Comparison of ENCODE assay signal across 1 cellular context in the genomic region with DNA sequence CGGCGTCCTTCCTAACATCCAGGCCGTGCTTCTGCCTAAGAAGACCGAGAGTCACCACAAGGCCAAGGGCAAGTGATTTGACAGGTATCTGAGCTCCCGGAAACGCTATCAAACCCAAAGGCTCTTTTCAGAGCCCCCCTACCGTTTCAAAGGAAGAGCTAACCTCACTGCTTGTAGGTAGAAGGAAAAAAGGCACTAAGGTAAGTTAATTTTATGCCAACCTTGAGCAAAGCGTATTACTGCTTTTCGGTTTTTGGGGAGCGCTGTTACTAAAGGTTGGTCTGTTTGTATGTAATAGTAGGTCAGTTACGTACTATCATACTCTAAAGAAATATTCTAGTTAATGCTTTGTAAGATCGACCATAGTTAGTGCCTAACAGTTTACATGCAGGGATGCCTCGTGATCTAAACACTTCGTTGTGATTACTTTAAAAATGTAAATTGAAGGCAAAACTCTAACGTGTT.
A peak's percentile ranks its signal among the peaks of the same experiment; 100 is the strongest.
TF ChIP-seq lines count a peak whose summit lies in the region.

No MANE protein-coding gene starts in this region.

TF ChIP-seq in HepG2, 621 proteins besides CTCF, POLR2A, EP300 and RAD21 (continued from another document and continues in another):
- TF ChIP-seq, protein P1, sequence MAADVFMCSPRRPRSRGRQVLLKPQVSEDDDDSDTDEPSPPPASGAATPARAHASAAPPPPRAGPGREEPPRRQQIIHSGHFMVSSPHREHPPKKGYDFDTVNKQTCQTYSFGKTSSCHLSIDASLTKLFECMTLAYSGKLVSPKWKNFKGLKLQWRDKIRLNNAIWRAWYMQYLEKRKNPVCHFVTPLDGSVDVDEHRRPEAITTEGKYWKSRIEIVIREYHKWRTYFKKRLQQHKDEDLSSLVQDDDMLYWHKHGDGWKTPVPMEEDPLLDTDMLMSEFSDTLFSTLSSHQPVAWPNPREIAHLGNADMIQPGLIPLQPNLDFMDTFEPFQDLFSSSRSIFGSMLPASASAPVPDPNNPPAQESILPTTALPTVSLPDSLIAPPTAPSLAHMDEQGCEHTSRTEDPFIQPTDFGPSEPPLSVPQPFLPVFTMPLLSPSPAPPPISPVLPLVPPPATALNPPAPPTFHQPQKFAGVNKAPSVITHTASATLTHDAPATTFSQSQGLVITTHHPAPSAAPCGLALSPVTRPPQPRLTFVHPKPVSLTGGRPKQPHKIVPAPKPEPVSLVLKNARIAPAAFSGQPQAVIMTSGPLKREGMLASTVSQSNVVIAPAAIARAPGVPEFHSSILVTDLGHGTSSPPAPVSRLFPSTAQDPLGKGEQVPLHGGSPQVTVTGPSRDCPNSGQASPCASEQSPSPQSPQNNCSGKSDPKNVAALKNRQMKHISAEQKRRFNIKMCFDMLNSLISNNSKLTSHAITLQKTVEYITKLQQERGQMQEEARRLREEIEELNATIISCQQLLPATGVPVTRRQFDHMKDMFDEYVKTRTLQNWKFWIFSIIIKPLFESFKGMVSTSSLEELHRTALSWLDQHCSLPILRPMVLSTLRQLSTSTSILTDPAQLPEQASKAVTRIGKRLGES (CRISPR knock-in tag; IDR thresholded peaks at IDR 0.05; ENCODE audit: borderline replicate concordance), result no peak
- no peak for TF ChIP-seq NCOR1 (IDR thresholded peaks at IDR 0.05; ENCODE audit: borderline replicate concordance, low read length)
- TF ChIP-seq, protein P2, sequence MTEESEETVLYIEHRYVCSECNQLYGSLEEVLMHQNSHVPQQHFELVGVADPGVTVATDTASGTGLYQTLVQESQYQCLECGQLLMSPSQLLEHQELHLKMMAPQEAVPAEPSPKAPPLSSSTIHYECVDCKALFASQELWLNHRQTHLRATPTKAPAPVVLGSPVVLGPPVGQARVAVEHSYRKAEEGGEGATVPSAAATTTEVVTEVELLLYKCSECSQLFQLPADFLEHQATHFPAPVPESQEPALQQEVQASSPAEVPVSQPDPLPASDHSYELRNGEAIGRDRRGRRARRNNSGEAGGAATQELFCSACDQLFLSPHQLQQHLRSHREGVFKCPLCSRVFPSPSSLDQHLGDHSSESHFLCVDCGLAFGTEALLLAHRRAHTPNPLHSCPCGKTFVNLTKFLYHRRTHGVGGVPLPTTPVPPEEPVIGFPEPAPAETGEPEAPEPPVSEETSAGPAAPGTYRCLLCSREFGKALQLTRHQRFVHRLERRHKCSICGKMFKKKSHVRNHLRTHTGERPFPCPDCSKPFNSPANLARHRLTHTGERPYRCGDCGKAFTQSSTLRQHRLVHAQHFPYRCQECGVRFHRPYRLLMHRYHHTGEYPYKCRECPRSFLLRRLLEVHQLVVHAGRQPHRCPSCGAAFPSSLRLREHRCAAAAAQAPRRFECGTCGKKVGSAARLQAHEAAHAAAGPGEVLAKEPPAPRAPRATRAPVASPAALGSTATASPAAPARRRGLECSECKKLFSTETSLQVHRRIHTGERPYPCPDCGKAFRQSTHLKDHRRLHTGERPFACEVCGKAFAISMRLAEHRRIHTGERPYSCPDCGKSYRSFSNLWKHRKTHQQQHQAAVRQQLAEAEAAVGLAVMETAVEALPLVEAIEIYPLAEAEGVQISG (CRISPR knock-in tag; IDR thresholded peaks at IDR 0.05), result 0 out of 2 replicates have a peak, but pooled peaks have one; percentile 14
- TF ChIP-seq, protein P3, sequence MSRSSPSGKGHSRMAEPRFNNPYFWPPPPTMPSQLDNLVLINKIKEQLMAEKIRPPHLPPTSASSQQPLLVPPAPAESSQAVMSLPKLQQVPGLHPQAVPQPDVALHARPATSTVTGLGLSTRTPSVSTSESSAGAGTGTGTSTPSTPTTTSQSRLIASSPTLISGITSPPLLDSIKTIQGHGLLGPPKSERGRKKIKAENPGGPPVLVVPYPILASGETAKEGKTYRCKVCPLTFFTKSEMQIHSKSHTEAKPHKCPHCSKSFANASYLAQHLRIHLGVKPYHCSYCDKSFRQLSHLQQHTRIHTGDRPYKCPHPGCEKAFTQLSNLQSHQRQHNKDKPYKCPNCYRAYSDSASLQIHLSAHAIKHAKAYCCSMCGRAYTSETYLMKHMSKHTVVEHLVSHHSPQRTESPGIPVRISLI (CRISPR knock-in tag; IDR thresholded peaks at IDR 0.05; ENCODE audit: borderline replicate concordance), result no peak
- TF ChIP-seq, protein P4, sequence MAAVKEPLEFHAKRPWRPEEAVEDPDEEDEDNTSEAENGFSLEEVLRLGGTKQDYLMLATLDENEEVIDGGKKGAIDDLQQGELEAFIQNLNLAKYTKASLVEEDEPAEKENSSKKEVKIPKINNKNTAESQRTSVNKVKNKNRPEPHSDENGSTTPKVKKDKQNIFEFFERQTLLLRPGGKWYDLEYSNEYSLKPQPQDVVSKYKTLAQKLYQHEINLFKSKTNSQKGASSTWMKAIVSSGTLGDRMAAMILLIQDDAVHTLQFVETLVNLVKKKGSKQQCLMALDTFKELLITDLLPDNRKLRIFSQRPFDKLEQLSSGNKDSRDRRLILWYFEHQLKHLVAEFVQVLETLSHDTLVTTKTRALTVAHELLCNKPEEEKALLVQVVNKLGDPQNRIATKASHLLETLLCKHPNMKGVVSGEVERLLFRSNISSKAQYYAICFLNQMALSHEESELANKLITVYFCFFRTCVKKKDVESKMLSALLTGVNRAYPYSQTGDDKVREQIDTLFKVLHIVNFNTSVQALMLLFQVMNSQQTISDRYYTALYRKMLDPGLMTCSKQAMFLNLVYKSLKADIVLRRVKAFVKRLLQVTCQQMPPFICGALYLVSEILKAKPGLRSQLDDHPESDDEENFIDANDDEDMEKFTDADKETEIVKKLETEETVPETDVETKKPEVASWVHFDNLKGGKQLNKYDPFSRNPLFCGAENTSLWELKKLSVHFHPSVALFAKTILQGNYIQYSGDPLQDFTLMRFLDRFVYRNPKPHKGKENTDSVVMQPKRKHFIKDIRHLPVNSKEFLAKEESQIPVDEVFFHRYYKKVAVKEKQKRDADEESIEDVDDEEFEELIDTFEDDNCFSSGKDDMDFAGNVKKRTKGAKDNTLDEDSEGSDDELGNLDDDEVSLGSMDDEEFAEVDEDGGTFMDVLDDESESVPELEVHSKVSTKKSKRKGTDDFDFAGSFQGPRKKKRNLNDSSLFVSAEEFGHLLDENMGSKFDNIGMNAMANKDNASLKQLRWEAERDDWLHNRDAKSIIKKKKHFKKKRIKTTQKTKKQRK (IDR thresholded peaks at IDR 0.05; ENCODE audit: low read length), result no peak
- peak; percentile 94 for TF ChIP-seq SSRP1 (CRISPR knock-in tag; IDR thresholded peaks at IDR 0.05)
- TF ChIP-seq KDM6A (CRISPR knock-in tag; IDR thresholded peaks at IDR 0.05; ENCODE audit: low read depth), result no peak
- TF ChIP-seq ZNF781 (CRISPR knock-in tag; IDR thresholded peaks at IDR 0.05; ENCODE audit: borderline replicate concordance, not compliant biosample characterization), result no peak
- no peak for TF ChIP-seq SETDB1 (CRISPR knock-in tag; IDR thresholded peaks at IDR 0.05; ENCODE audit: borderline replicate concordance)
- TF ChIP-seq ATAD3A (CRISPR knock-in tag; IDR thresholded peaks at IDR 0.05), result no peak
- no peak for TF ChIP-seq RBFOX2 (IDR thresholded peaks at IDR 0.05; ENCODE audit: low read depth, low read length)
- TF ChIP-seq, protein P5, sequence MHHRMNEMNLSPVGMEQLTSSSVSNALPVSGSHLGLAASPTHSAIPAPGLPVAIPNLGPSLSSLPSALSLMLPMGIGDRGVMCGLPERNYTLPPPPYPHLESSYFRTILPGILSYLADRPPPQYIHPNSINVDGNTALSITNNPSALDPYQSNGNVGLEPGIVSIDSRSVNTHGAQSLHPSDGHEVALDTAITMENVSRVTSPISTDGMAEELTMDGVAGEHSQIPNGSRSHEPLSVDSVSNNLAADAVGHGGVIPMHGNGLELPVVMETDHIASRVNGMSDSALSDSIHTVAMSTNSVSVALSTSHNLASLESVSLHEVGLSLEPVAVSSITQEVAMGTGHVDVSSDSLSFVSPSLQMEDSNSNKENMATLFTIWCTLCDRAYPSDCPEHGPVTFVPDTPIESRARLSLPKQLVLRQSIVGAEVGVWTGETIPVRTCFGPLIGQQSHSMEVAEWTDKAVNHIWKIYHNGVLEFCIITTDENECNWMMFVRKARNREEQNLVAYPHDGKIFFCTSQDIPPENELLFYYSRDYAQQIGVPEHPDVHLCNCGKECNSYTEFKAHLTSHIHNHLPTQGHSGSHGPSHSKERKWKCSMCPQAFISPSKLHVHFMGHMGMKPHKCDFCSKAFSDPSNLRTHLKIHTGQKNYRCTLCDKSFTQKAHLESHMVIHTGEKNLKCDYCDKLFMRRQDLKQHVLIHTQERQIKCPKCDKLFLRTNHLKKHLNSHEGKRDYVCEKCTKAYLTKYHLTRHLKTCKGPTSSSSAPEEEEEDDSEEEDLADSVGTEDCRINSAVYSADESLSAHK (CRISPR knock-in tag; IDR thresholded peaks at IDR 0.05; ENCODE audit: borderline replicate concordance), result no peak
- TF ChIP-seq GLI4 (CRISPR knock-in tag; IDR thresholded peaks at IDR 0.05; ENCODE audit: borderline replicate concordance), result 0 out of 2 replicates have a peak, but pooled peaks have one; percentile 62
- TF ChIP-seq PAF1 (CRISPR knock-in tag; IDR thresholded peaks at IDR 0.05), result no peak
- TF ChIP-seq ZNF543 (CRISPR knock-in tag; IDR thresholded peaks at IDR 0.05), result no peak
- peak; percentile 79 for TF ChIP-seq ZNF780A (CRISPR knock-in tag; IDR thresholded peaks at IDR 0.05)
- TF ChIP-seq MED1 (CRISPR knock-in tag; IDR thresholded peaks at IDR 0.05), result no peak
- 0 out of 2 replicates have a peak, but pooled peaks have one; percentile 4 for TF ChIP-seq ELF4 (CRISPR knock-in tag; IDR thresholded peaks at IDR 0.05; ENCODE audit: borderline replicate concordance)
- TF ChIP-seq KDM3A (CRISPR knock-in tag; IDR thresholded peaks at IDR 0.05; ENCODE audit: low read depth), result no peak
- no peak for TF ChIP-seq ZNF430 (CRISPR knock-in tag; IDR thresholded peaks at IDR 0.05)
- no peak for TF ChIP-seq KDM5B (CRISPR knock-in tag; IDR thresholded peaks at IDR 0.05; ENCODE audit: borderline replicate concordance)
- no peak for TF ChIP-seq PHF21A (CRISPR knock-in tag; IDR thresholded peaks at IDR 0.05)
- TF ChIP-seq IKZF4 (CRISPR knock-in tag; IDR thresholded peaks at IDR 0.05; ENCODE audit: borderline replicate concordance, low read depth, not compliant biosample characterization), result no peak
- TF ChIP-seq NR3C1 (CRISPR knock-in tag; IDR thresholded peaks at IDR 0.05), result no peak
- TF ChIP-seq, protein P6, sequence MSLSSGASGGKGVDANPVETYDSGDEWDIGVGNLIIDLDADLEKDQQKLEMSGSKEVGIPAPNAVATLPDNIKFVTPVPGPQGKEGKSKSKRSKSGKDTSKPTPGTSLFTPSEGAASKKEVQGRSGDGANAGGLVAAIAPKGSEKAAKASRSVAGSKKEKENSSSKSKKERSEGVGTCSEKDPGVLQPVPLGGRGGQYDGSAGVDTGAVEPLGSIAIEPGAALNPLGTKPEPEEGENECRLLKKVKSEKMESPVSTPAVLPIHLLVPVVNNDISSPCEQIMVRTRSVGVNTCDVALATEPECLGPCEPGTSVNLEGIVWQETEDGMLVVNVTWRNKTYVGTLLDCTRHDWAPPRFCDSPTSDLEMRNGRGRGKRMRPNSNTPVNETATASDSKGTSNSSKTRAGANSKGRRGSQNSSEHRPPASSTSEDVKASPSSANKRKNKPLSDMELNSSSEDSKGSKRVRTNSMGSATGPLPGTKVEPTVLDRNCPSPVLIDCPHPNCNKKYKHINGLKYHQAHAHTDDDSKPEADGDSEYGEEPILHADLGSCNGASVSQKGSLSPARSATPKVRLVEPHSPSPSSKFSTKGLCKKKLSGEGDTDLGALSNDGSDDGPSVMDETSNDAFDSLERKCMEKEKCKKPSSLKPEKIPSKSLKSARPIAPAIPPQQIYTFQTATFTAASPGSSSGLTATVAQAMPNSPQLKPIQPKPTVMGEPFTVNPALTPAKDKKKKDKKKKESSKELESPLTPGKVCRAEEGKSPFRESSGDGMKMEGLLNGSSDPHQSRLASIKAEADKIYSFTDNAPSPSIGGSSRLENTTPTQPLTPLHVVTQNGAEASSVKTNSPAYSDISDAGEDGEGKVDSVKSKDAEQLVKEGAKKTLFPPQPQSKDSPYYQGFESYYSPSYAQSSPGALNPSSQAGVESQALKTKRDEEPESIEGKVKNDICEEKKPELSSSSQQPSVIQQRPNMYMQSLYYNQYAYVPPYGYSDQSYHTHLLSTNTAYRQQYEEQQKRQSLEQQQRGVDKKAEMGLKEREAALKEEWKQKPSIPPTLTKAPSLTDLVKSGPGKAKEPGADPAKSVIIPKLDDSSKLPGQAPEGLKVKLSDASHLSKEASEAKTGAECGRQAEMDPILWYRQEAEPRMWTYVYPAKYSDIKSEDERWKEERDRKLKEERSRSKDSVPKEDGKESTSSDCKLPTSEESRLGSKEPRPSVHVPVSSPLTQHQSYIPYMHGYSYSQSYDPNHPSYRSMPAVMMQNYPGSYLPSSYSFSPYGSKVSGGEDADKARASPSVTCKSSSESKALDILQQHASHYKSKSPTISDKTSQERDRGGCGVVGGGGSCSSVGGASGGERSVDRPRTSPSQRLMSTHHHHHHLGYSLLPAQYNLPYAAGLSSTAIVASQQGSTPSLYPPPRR (CRISPR knock-in tag; IDR thresholded peaks at IDR 0.05; ENCODE audit: borderline replicate concordance), result no peak
- TF ChIP-seq, protein P7, sequence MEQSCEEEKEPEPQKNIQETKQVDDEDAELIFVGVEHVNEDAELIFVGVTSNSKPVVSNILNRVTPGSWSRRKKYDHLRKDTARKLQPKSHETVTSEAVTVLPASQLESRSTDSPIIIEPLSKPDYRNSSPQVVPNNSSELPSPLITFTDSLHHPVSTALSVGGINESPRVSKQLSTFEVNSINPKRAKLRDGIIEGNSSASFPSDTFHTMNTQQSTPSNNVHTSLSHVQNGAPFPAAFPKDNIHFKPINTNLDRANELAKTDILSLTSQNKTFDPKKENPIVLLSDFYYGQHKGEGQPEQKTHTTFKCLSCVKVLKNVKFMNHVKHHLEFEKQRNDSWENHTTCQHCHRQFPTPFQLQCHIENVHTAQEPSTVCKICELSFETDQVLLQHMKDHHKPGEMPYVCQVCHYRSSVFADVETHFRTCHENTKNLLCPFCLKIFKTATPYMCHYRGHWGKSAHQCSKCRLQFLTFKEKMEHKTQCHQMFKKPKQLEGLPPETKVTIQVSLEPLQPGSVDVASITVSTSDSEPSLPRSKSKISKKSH (CRISPR knock-in tag; IDR thresholded peaks at IDR 0.05; ENCODE audit: borderline replicate concordance), result no peak
- TF ChIP-seq ZFP1 (CRISPR knock-in tag; IDR thresholded peaks at IDR 0.05), result 0 out of 2 replicates have a peak, but pooled peaks have one; percentile 4
- TF ChIP-seq, protein P8, sequence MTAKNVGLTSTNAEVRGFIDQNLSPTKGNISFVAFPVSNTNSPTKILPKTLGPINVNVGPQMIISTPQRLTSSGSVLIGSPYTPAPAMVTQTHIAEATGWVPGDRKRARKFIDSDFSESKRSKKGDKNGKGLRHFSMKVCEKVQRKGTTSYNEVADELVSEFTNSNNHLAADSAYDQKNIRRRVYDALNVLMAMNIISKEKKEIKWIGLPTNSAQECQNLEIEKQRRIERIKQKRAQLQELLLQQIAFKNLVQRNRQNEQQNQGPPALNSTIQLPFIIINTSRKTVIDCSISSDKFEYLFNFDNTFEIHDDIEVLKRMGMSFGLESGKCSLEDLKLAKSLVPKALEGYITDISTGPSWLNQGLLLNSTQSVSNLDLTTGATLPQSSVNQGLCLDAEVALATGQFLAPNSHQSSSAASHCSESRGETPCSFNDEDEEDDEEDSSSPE (CRISPR knock-in tag; IDR thresholded peaks at IDR 0.05), result no peak
- TF ChIP-seq TBX2 (CRISPR knock-in tag; IDR thresholded peaks at IDR 0.05; ENCODE audit: borderline replicate concordance), result no peak
- 0 out of 2 replicates have a peak, but pooled peaks have one; percentile 9 for TF ChIP-seq ZBTB3 (CRISPR knock-in tag; IDR thresholded peaks at IDR 0.05; ENCODE audit: borderline replicate concordance, low read depth)
- TF ChIP-seq ZNF841 (CRISPR knock-in tag; IDR thresholded peaks at IDR 0.05; ENCODE audit: borderline replicate concordance), result no peak
